Comparison of ENCODE assay signal across 31 cellular contexts in the genomic region with DNA sequence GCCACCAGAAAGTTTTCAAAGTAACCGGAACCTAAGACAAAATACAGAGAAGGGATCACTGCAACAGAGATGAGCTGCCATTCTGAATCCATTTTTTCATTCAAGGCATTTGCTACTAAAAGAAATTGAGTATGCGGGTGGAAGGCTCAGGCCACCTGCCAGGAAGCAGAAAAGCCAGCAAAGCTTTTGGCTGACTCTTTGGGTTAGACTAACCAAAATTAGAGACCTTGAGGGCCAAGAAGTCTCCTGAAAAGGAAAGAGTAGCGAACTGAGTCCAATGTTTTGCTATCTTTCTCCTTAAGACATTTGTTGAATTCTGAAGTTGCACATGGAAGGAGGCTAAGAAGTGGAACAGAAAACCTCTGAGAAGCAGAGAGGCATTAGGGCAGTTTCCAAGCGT.
"Had no signal": no experiment of that assay in that cellular context is flagged by ENCODE, and none has a peak within 500 bp of the region (broad histone marks: within the 10 kb centered on the region; RNA-seq: fewer than 3 reads in every experiment).

No MANE protein-coding gene starts in this region.

- H3K27me3 ChIP-seq: gastroesophageal sphincter, heart right ventricle, left lung, ovary, tibial nerve, upper lobe of left lung had no signal

- H3K27ac ChIP-seq: left lung, lower lobe of right lung, ovary, psoas muscle had no signal

- H3K4me1 ChIP-seq: left lung, lower lobe of right lung, psoas muscle, upper lobe of left lung had no signal

- FAIRE-seq: islet of Langerhans, urothelium cell line had no signal

- DNase-seq: cerebellar nuclear complex; cortex of kidney; effector memory CD8-positive, alpha-beta T cell; erythroblast; foreskin fibroblast; heart right ventricle; hippocampal formation; left cardiac atrium; left lung; lower lobe of right lung; naive thymus-derived CD8-positive, alpha-beta T cell; nephron progenitor cell; occipital lobe; posterior cingulate gyrus; retina; stimulated activated CD4-positive, alpha-beta T cell treated with anti-CD3 and anti-CD28 coated beads, Interleukin-12 subunit alpha, Interleukin-12 subunit beta, amount 100 ng/mL, for 4 hours; stimulated activated CD4-positive, alpha-beta T cell treated with anti-CD3 and anti-CD28 coated beads, Interleukin-1b, Interleukin-23, amount 100 ng/mL, for 48 hours; stimulated activated CD4-positive, alpha-beta T cell treated with anti-CD3 and anti-CD28 coated beads, Interleukin-4, amount 100 ng/mL, for 1 hour; stimulated activated CD8-positive, alpha-beta memory T cell treated with anti-CD3 and anti-CD28 coated beads, Interleukin-4, amount 100 ng/mL, for 48 hours; stimulated activated naive CD4-positive, alpha-beta T cell treated with Interleukin-2 at 50 U/mL for 16 hours; substantia nigra; upper lobe of left lung had no signal

- H3K36me3 ChIP-seq: gastroesophageal sphincter, heart right ventricle, left lung, lower lobe of right lung, ovary, thoracic aorta, tibial nerve, upper lobe of left lung had no signal

- H3K9me3 ChIP-seq: gastroesophageal sphincter, heart right ventricle, left lung, lower lobe of right lung, ovary, psoas muscle, thoracic aorta, tibial nerve, upper lobe of left lung had no signal

- ATAC-seq: effector memory CD8-positive, alpha-beta T cell; gastroesophageal sphincter; left lung; lower lobe of right lung; naive thymus-derived CD8-positive, alpha-beta T cell; psoas muscle; sciatic nerve had no signal

- H3K4me3 ChIP-seq: gastroesophageal sphincter, heart right ventricle, left lung, lower lobe of right lung, ovary, psoas muscle, smooth muscle cell, thoracic aorta, tibial nerve, upper lobe of left lung had no signal

- H3K4me2 ChIP-seq: smooth muscle cell had no signal
